26 cellular contexts compared by ENCODE assay signal in the genomic region with DNA sequence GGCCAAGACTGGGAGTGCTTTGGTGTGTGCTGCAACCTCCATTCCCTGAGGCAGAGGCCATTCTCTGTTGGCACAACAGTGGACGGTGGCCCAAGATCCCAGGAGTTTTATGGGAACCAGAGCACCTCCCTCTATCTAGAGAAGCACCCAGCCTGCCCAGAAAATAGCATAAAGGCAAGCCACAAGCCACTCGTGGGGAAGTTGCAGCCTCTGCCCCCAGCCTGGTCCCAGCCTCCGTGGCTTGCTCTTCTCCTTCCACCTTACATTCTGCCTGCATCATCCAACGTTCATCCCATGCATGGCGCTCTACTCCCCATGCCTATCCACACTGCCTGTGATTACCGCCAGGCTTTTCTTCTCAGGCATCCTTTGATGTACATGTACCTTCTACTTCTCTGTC. TPM values are rescaled to one million over a fixed set of nuclear protein-coding genes. Genes with fewer than 3 reads are reported as not detected.
DNase-seq lines count a peak whose midpoint lies in the region; ATAC-seq and TF ChIP-seq lines count a peak whose summit lies in the region.
"Had no signal": no experiment of that assay in that cellular context is flagged by ENCODE, and none has a peak within 500 bp of the region (broad histone marks: within the 10 kb centered on the region; RNA-seq: fewer than 3 reads in every experiment).

No MANE protein-coding gene starts in this region.

- peak overlapping the region; percentile 85 for H3K27ac ChIP-seq in neutrophil
- H3K27ac ChIP-seq: pancreas, Peyer's patch, transverse colon had no signal

- peaks cover 98 to 100% of the 10 kb centered on the region in 2 experiments for H3K4me1 ChIP-seq in neutrophil (ENCODE audit: control insufficient read depth in 1 of 2, insufficient read depth in 1 of 2, low read depth in 1 of 2, low read length in 1 of 2)
- H3K4me1 ChIP-seq: Caco-2, pancreas, transverse colon had no signal

- H3K27me3 Mint-ChIP-seq in activated CD8-positive, alpha-beta T cell treated with anti-CD3 and anti-CD28 coated beads, Interleukin-2, amount 10 ng/mL, durations not matched to agents 7 days and 5 days (ENCODE audit: low read depth), result no peaks in the 10 kb centered on the region
- no peaks in the 10 kb centered on the region for H3K27me3 Mint-ChIP-seq in activated CD8-positive, alpha-beta T cell treated with anti-CD3 and anti-CD28 coated beads for 36 hours
- no peaks in the 10 kb centered on the region for H3K27me3 Mint-ChIP-seq in activated naive CD8-positive, alpha-beta T cell treated with anti-CD3 and anti-CD28 coated beads, Interleukin-2, amount 50 U/mL, for 24 hours
- H3K27me3 Mint-ChIP-seq: activated T-helper 17 cell treated with anti-CD3 and anti-CD28 coated beads, Interleukin-2, amount 50 U/mL, for 72 hours; IgD-negative memory B cell; naive B cell had no signal

- H3K4me3 Mint-ChIP-seq in activated CD8-positive, alpha-beta T cell treated with anti-CD3 and anti-CD28 coated beads, Interleukin-2, amount 10 ng/mL, durations not matched to agents 7 days and 5 days, result no peak overlapping the region
- no peak overlapping the region for H3K4me3 Mint-ChIP-seq in activated CD8-positive, alpha-beta T cell treated with anti-CD3 and anti-CD28 coated beads for 36 hours
- no peak overlapping the region for H3K4me3 Mint-ChIP-seq in activated naive CD8-positive, alpha-beta T cell treated with anti-CD3 and anti-CD28 coated beads, Interleukin-2, amount 50 U/mL, for 24 hours
- H3K4me3 Mint-ChIP-seq: activated T-helper 17 cell treated with anti-CD3 and anti-CD28 coated beads, Interleukin-2, amount 50 U/mL, for 72 hours; naive B cell had no signal

- H3K4me3 ChIP-seq in neutrophil (ENCODE audit: low read depth in 1 of 2, low read length in 1 of 2), result peak overlapping the region; percentile 60 to 65
- H3K4me3 ChIP-seq: dorsolateral prefrontal cortex, pancreas, Peyer's patch, transverse colon had no signal

- no peaks in the 10 kb centered on the region for H3K27me3 ChIP-seq in neutrophil
- H3K27me3 ChIP-seq: dorsolateral prefrontal cortex, pancreas, Peyer's patch, transverse colon had no signal

- H3K9me3 Mint-ChIP-seq in activated CD8-positive, alpha-beta T cell treated with anti-CD3 and anti-CD28 coated beads, Interleukin-2, amount 10 ng/mL, durations not matched to agents 7 days and 5 days (ENCODE audit: insufficient read depth), result no peaks in the 10 kb centered on the region
- H3K9me3 Mint-ChIP-seq in activated CD8-positive, alpha-beta T cell treated with anti-CD3 and anti-CD28 coated beads for 36 hours, result no peaks in the 10 kb centered on the region
- no peaks in the 10 kb centered on the region for H3K9me3 Mint-ChIP-seq in activated naive CD8-positive, alpha-beta T cell treated with anti-CD3 and anti-CD28 coated beads, Interleukin-2, amount 50 U/mL, for 24 hours
- H3K9me3 Mint-ChIP-seq: activated T-helper 17 cell treated with anti-CD3 and anti-CD28 coated beads, Interleukin-2, amount 50 U/mL, for 72 hours; IgD-negative memory B cell; naive B cell had no signal

- ATAC-seq in activated CD8-positive, alpha-beta T cell treated with anti-CD3 and anti-CD28 coated beads, Interleukin-2, amount 10 ng/mL, durations not matched to agents 7 days and 5 days, result no peak
- no peak for ATAC-seq in activated CD8-positive, alpha-beta T cell treated with anti-CD3 and anti-CD28 coated beads for 36 hours
- ATAC-seq in activated naive CD8-positive, alpha-beta T cell treated with anti-CD3 and anti-CD28 coated beads, Interleukin-2, amount 50 U/mL, for 24 hours, result no peak
- ATAC-seq in HG03439 (IDR thresholded peaks at IDR 0.05; ENCODE audit: unreplicated experiment), result no peak
- no peak for ATAC-seq in HG03457 (IDR thresholded peaks at IDR 0.05; ENCODE audit: unreplicated experiment)
- ATAC-seq: activated T-helper 17 cell treated with anti-CD3 and anti-CD28 coated beads, Interleukin-2, amount 50 U/mL, for 72 hours; left ventricle myocardium superior had no signal

- H3K4me1 Mint-ChIP-seq in activated CD8-positive, alpha-beta T cell treated with anti-CD3 and anti-CD28 coated beads, Interleukin-2, amount 10 ng/mL, durations not matched to agents 7 days and 5 days (ENCODE audit: low read depth), result peaks cover 64% of the 10 kb centered on the region
- peaks cover 68% of the 10 kb centered on the region for H3K4me1 Mint-ChIP-seq in activated CD8-positive, alpha-beta T cell treated with anti-CD3 and anti-CD28 coated beads for 36 hours (ENCODE audit: low read depth)
- H3K4me1 Mint-ChIP-seq in activated naive CD8-positive, alpha-beta T cell treated with anti-CD3 and anti-CD28 coated beads, Interleukin-2, amount 50 U/mL, for 24 hours, result peaks cover 70% of the 10 kb centered on the region

- CTCF ChIA-PET in activated CD8-positive, alpha-beta T cell treated with anti-CD3 and anti-CD28 coated beads, Interleukin-2, amount 10 ng/mL, durations not matched to agents 7 days and 5 days (lab: Charles Lee), result interaction anchor here (2.0 kb wide), 1 partner anchor 71 kb away, joined by 5 read pairs; no protein-coding TSS in a partner anchor
- CTCF ChIA-PET in activated CD8-positive, alpha-beta T cell treated with anti-CD3 and anti-CD28 coated beads for 36 hours (lab: Charles Lee), result no interaction called here

- no peak for DNase-seq in activated CD8-positive, alpha-beta T cell treated with anti-CD3 and anti-CD28 coated beads, Interleukin-2, amount 10 ng/mL, durations not matched to agents 7 days and 5 days
- no peak for DNase-seq in activated CD8-positive, alpha-beta T cell treated with anti-CD3 and anti-CD28 coated beads for 36 hours
- DNase-seq in GF-D8 (lab: John Stamatoyannopoulos, UW) (peak; percentile 4), ecto neural progenitor cell (ENCODE audit: low spot score) (no peak)
- no peak for DNase-seq in activated naive CD8-positive, alpha-beta T cell treated with anti-CD3 and anti-CD28 coated beads, Interleukin-2, amount 50 U/mL, for 24 hours
- DNase-seq: Caco-2; cerebellar nuclear complex; DMS79; dorsolateral prefrontal cortex; GDM1; islet precursor cell; left ventricle myocardium superior; naive B cell; NCI-H2029; NCI-H2227 treated with DMSO at 0.1 percent for 48 hours; NCI-H748 treated with DMSO at 0.1 percent for 48 hours; pancreas; small intestine; stimulated activated CD4-positive, alpha-beta T cell treated with anti-CD3 and anti-CD28 coated beads, Interleukin-1b, Interleukin-23, amount 100 ng/mL, for 48 hours; transverse colon had no signal

- intact Hi-C loops in activated CD8-positive, alpha-beta T cell treated with anti-CD3 and anti-CD28 coated beads for 36 hours (cut with micrococcal nuclease), result no loop called here

- TF ChIP-seq CTCF in activated CD8-positive, alpha-beta T cell treated with anti-CD3 and anti-CD28 coated beads for 36 hours (IDR thresholded peaks at IDR 0.05), result no peak
- no peak for TF ChIP-seq CTCF in neutrophil (IDR thresholded peaks at IDR 0.05)

- peaks cover 97% of the 10 kb centered on the region for H3K36me3 ChIP-seq in neutrophil

- H3K36me3 Mint-ChIP-seq in activated CD8-positive, alpha-beta T cell treated with anti-CD3 and anti-CD28 coated beads, Interleukin-2, amount 10 ng/mL, durations not matched to agents 7 days and 5 days (ENCODE audit: low read depth), result peaks cover 79% of the 10 kb centered on the region
- H3K36me3 Mint-ChIP-seq in activated CD8-positive, alpha-beta T cell treated with anti-CD3 and anti-CD28 coated beads for 36 hours (ENCODE audit: low read depth), result peaks cover 56% of the 10 kb centered on the region
- H3K36me3 Mint-ChIP-seq in activated naive CD8-positive, alpha-beta T cell treated with anti-CD3 and anti-CD28 coated beads, Interleukin-2, amount 50 U/mL, for 24 hours (ENCODE audit: low read depth), result peaks cover 56% of the 10 kb centered on the region

- POLR2A ChIA-PET in activated CD8-positive, alpha-beta T cell treated with anti-CD3 and anti-CD28 coated beads, Interleukin-2, amount 10 ng/mL, durations not matched to agents 7 days and 5 days (lab: Charles Lee), result no interaction called here
- POLR2A ChIA-PET in activated CD8-positive, alpha-beta T cell treated with anti-CD3 and anti-CD28 coated beads for 36 hours (lab: Charles Lee), result no interaction called here

- H3K9me3 ChIP-seq in neutrophil, result no peaks in the 10 kb centered on the region
- H3K9me3 ChIP-seq: Caco-2, pancreas, Peyer's patch, transverse colon had no signal

- peak overlapping the region; percentile 56 for H3K27ac Mint-ChIP-seq in activated CD8-positive, alpha-beta T cell treated with anti-CD3 and anti-CD28 coated beads, Interleukin-2, amount 10 ng/mL, durations not matched to agents 7 days and 5 days
- no peak overlapping the region for H3K27ac Mint-ChIP-seq in activated CD8-positive, alpha-beta T cell treated with anti-CD3 and anti-CD28 coated beads for 36 hours
- peak overlapping the region; percentile 25 for H3K27ac Mint-ChIP-seq in activated naive CD8-positive, alpha-beta T cell treated with anti-CD3 and anti-CD28 coated beads, Interleukin-2, amount 50 U/mL, for 24 hours
- H3K27ac Mint-ChIP-seq: activated T-helper 17 cell treated with anti-CD3 and anti-CD28 coated beads, Interleukin-2, amount 50 U/mL, for 72 hours had no signal

RNA-seq across cellular contexts. Expression of a gene that starts 15.8 kb away (rescaled TPM):
- total RNA-seq in activated CD8-positive, alpha-beta T cell treated with anti-CD3 and anti-CD28 coated beads, Interleukin-2, amount 10 ng/mL, durations not matched to agents 7 days and 5 days, result 10 to 100 TPM; 41.7 to 43.4 TPM
- 10 to 100 TPM; 14.0 to 14.2 TPM for total RNA-seq in activated CD8-positive, alpha-beta T cell treated with anti-CD3 and anti-CD28 coated beads for 36 hours

RNA-seq across cellular contexts. Expression of a gene that starts 20.5 kb away (rescaled TPM):
- under 1 TPM; 0.11 to 0.18 TPM for total RNA-seq in activated CD8-positive, alpha-beta T cell treated with anti-CD3 and anti-CD28 coated beads, Interleukin-2, amount 10 ng/mL, durations not matched to agents 7 days and 5 days
- under 1 TPM; 0.13 to 0.14 TPM for total RNA-seq in activated CD8-positive, alpha-beta T cell treated with anti-CD3 and anti-CD28 coated beads for 36 hours

RNA-seq across cellular contexts. Expression of a gene that starts 58.5 kb away (rescaled TPM):
- total RNA-seq in activated CD8-positive, alpha-beta T cell treated with anti-CD3 and anti-CD28 coated beads, Interleukin-2, amount 10 ng/mL, durations not matched to agents 7 days and 5 days, result 10 to 100 TPM; 38.5 to 40.7 TPM
- total RNA-seq in activated CD8-positive, alpha-beta T cell treated with anti-CD3 and anti-CD28 coated beads for 36 hours, result 10 to 100 TPM; 68.1 to 71.4 TPM
